In the genomic region with DNA sequence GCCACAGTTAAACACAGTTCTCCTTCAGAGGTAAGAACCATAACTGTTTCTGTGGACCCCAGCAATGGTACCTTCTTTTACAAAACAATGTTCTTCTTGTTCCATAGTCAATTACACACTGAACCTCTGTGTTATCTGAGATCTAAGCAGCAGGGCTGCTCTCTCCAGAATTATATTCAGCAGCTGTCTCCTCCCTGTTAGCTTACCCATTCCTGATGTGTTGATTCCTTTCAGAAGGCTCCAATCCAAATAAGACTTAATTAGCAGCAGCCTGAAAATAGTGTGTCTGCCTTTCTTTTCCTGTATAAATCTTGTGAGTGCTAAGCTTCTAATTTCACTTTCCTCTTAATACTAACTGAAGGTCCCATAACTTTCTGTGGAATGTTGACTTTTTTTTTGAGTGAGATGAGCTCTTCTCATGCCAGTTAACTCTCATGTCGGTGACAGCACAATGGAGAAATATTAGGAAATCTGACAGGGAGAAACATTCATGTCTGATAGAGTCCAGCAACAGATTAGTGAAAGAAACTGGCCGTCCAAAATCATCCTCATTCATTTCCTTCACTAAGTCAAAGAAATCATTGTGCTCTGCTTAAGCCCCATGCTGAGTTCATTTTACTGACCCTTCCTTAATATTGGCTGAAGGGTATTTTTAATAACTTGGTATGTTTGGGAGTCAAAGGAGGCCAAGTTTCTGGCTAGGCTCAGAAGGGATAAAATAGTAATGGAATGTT, we compare ENCODE assay signal across 11 cellular contexts.
DNase-seq lines count a peak whose midpoint lies in the region; ATAC-seq and TF ChIP-seq lines count a peak whose summit lies in the region.
"Had no signal": no experiment of that assay in that cellular context is flagged by ENCODE, and none has a peak within 500 bp of the region (broad histone marks: within the 10 kb centered on the region; RNA-seq: fewer than 3 reads in every experiment).

No MANE protein-coding gene starts in this region.

- ATAC-seq in WTC11 = no peak; the same call in 1 of the 2 replicates
- ATAC-seq in gastroesophageal sphincter = peak; percentile 40
- ATAC-seq in HG03354 (IDR thresholded peaks at IDR 0.05; ENCODE audit: poor library complexity, severe bottlenecking, unreplicated experiment) = no peak
- ATAC-seq in HG03342 (IDR thresholded peaks at IDR 0.05; ENCODE audit: unreplicated experiment) = no peak

- peaks cover 12% of the 10 kb centered on the region for H3K4me1 Mint-ChIP-seq in WTC11
- H3K4me1 Mint-ChIP-seq in nephron = peaks cover 41% of the 10 kb centered on the region
- H3K4me1 Mint-ChIP-seq in activated T-helper 1 cell treated with anti-CD3 and anti-CD28 coated beads, Interleukin-12 subunit alpha, Interleukin-12 subunit beta, Interleukin-2, Interleukin-4 antibody, amounts not matched to agents 30 ng/mL and 10 ng/mL and 1 ng/mL, durations not matched to agents 14 hours and 24 hours and 36 hours (ENCODE audit: low read depth) = no peaks in the 10 kb centered on the region
- H3K4me1 Mint-ChIP-seq: activated naive CD4-positive, alpha-beta T cell treated with anti-CD3 and anti-CD28 coated beads, Interleukin-2, amount 50 U/mL, for 24 hours had no signal

- H3K36me3 ChIP-seq in gastroesophageal sphincter (no peaks in the 10 kb centered on the region), uterus (no peaks in the 10 kb centered on the region)

- no peak for TF ChIP-seq EP300 in gastroesophageal sphincter (IDR thresholded peaks at IDR 0.05)

- H3K4me3 ChIP-seq in gastroesophageal sphincter (no peak overlapping the region), uterus (no peak overlapping the region)

- H3K27me3 Mint-ChIP-seq in WTC11 (ENCODE audit: low read depth) = no peaks in the 10 kb centered on the region
- H3K27me3 Mint-ChIP-seq in nephron (ENCODE audit: low read depth) = no peaks in the 10 kb centered on the region
- H3K27me3 Mint-ChIP-seq in activated T-helper 1 cell treated with anti-CD3 and anti-CD28 coated beads, Interleukin-12 subunit alpha, Interleukin-12 subunit beta, Interleukin-2, Interleukin-4 antibody, amounts not matched to agents 30 ng/mL and 10 ng/mL and 1 ng/mL, durations not matched to agents 14 hours and 24 hours and 36 hours (ENCODE audit: insufficient read depth) = no peaks in the 10 kb centered on the region
- H3K27me3 Mint-ChIP-seq: activated naive CD4-positive, alpha-beta T cell treated with anti-CD3 and anti-CD28 coated beads, Interleukin-2, amount 50 U/mL, for 24 hours had no signal

- 0 out of 2 replicates have a peak, but pooled peaks cover 2% of the 10 kb centered on the region for H3K36me3 Mint-ChIP-seq in WTC11
- no peaks in the 10 kb centered on the region for H3K36me3 Mint-ChIP-seq in nephron (ENCODE audit: low read depth)
- H3K36me3 Mint-ChIP-seq in activated T-helper 1 cell treated with anti-CD3 and anti-CD28 coated beads, Interleukin-12 subunit alpha, Interleukin-12 subunit beta, Interleukin-2, Interleukin-4 antibody, amounts not matched to agents 30 ng/mL and 10 ng/mL and 1 ng/mL, durations not matched to agents 14 hours and 24 hours and 36 hours (ENCODE audit: low read depth) = no peaks in the 10 kb centered on the region
- H3K36me3 Mint-ChIP-seq: activated naive CD4-positive, alpha-beta T cell treated with anti-CD3 and anti-CD28 coated beads, Interleukin-2, amount 50 U/mL, for 24 hours had no signal

- CTCF ChIA-PET in WTC11 (lab: Charles Lee) = no interaction called here

- TF ChIP-seq POLR2A in gastroesophageal sphincter (IDR thresholded peaks at IDR 0.05) (no peak), uterus (IDR thresholded peaks at IDR 0.05) (no peak)

- H3K27me3 ChIP-seq in gastroesophageal sphincter (no peaks in the 10 kb centered on the region), uterus (no peaks in the 10 kb centered on the region)

- TF ChIP-seq CTCF in WTC11 (IDR thresholded peaks at IDR 0.05) (no peak), gastroesophageal sphincter (IDR thresholded peaks at IDR 0.05) (no peak), nephron (IDR thresholded peaks at IDR 0.05; ENCODE audit: unreplicated experiment in 3 of 3) (no peak), uterus (IDR thresholded peaks at IDR 0.05) (no peak)

- H3K27ac ChIP-seq in gastroesophageal sphincter = peak overlapping the region; percentile 17 to 74 (median 73)
- H3K27ac ChIP-seq in uterus = peak overlapping the region; percentile 76 to 83

- H3K27ac Mint-ChIP-seq in WTC11 (0 out of 2 replicates have a peak overlapping the region, but pooled peaks have one; percentile 3), nephron (peak overlapping the region; percentile 86 to 90 (median 86))
- no peak overlapping the region for H3K27ac Mint-ChIP-seq in activated T-helper 1 cell treated with anti-CD3 and anti-CD28 coated beads, Interleukin-12 subunit alpha, Interleukin-12 subunit beta, Interleukin-2, Interleukin-4 antibody, amounts not matched to agents 30 ng/mL and 10 ng/mL and 1 ng/mL, durations not matched to agents 14 hours and 24 hours and 36 hours
- H3K27ac Mint-ChIP-seq: activated naive CD4-positive, alpha-beta T cell treated with anti-CD3 and anti-CD28 coated beads, Interleukin-2, amount 50 U/mL, for 24 hours had no signal

- H3K4me1 ChIP-seq in gastroesophageal sphincter = peaks cover 11 to 40% (median 12%) of the 10 kb centered on the region in 3 donors
- peaks cover 0 to 22% of the 10 kb centered on the region in 2 donors for H3K4me1 ChIP-seq in uterus

- no peak for DNase-seq in WTC11 (ENCODE audit: low spot score)
- no peak for DNase-seq in uterus
- DNase-seq in activated T-helper 1 cell treated with anti-CD3 and anti-CD28 coated beads, Interleukin-12 subunit alpha, Interleukin-12 subunit beta, Interleukin-2, Interleukin-4 antibody, amounts not matched to agents 30 ng/mL and 10 ng/mL and 1 ng/mL, durations not matched to agents 14 hours and 24 hours and 36 hours (ENCODE audit: low spot score) = no peak
- DNase-seq: dermis blood vessel endothelial cell, NCI-H1694 treated with DMSO at 0.1 percent for 48 hours, SIG-M5 had no signal

- H3K9me3 ChIP-seq in gastroesophageal sphincter (no peaks in the 10 kb centered on the region), uterus (no peaks in the 10 kb centered on the region)

- no peak overlapping the region for H3K4me3 Mint-ChIP-seq in WTC11
- peak overlapping the region in 2 of 3 experiments; percentile 22 to 55 for H3K4me3 Mint-ChIP-seq in nephron
- no peak overlapping the region for H3K4me3 Mint-ChIP-seq in activated T-helper 1 cell treated with anti-CD3 and anti-CD28 coated beads, Interleukin-12 subunit alpha, Interleukin-12 subunit beta, Interleukin-2, Interleukin-4 antibody, amounts not matched to agents 30 ng/mL and 10 ng/mL and 1 ng/mL, durations not matched to agents 14 hours and 24 hours and 36 hours
- H3K4me3 Mint-ChIP-seq: activated naive CD4-positive, alpha-beta T cell treated with anti-CD3 and anti-CD28 coated beads, Interleukin-2, amount 50 U/mL, for 24 hours had no signal

- WGBS in gastroesophageal sphincter (ENCODE audit: low coverage in 1 of 2), 2 donors = 12 to 15% methylated on average over 2 of the region's 2 CpGs

- intact Hi-C loops in uterus (cut with DNase I; ENCODE audit: low total_unique reads) = no loop called here
- intact Hi-C loops in activated T-helper 1 cell treated with anti-CD3 and anti-CD28 coated beads, Interleukin-12 subunit alpha, Interleukin-12 subunit beta, Interleukin-2, Interleukin-4 antibody, amounts not matched to agents 30 ng/mL and 10 ng/mL and 1 ng/mL, durations not matched to agents 14 hours and 24 hours and 36 hours (cut with micrococcal nuclease) = no loop called here

- H3K9me3 Mint-ChIP-seq in WTC11 = peaks cover 4% of the 10 kb centered on the region
- H3K9me3 Mint-ChIP-seq in nephron = peaks cover 3% of the 10 kb centered on the region
- H3K9me3 Mint-ChIP-seq in activated T-helper 1 cell treated with anti-CD3 and anti-CD28 coated beads, Interleukin-12 subunit alpha, Interleukin-12 subunit beta, Interleukin-2, Interleukin-4 antibody, amounts not matched to agents 30 ng/mL and 10 ng/mL and 1 ng/mL, durations not matched to agents 14 hours and 24 hours and 36 hours = no peaks in the 10 kb centered on the region

- POLR2A ChIA-PET in WTC11 (lab: Charles Lee) = no interaction called here

TF ChIP-seq in WTC11, 78 proteins besides CTCF, POLR2A, EP300 and RAD21:
- TF ChIP-seq TEAD1 (CRISPR knock-in tag; IDR thresholded peaks at IDR 0.05) (no peak), ZNF396 (CRISPR knock-in tag; IDR thresholded peaks at IDR 0.05; ENCODE audit: borderline replicate concordance) (no peak), ZNF671 (CRISPR knock-in tag; IDR thresholded peaks at IDR 0.05) (no peak), ZBTB21 (CRISPR knock-in tag; IDR thresholded peaks at IDR 0.05; ENCODE audit: borderline replicate concordance) (no peak), FOXJ3 (CRISPR knock-in tag; IDR thresholded peaks at IDR 0.05; ENCODE audit: borderline replicate concordance) (no peak), USF1 (CRISPR knock-in tag; IDR thresholded peaks at IDR 0.05) (no peak), GABPB1 (CRISPR knock-in tag; IDR thresholded peaks at IDR 0.05) (no peak), PRRX2 (CRISPR knock-in tag; IDR thresholded peaks at IDR 0.05) (no peak), NR2C2 (CRISPR knock-in tag; IDR thresholded peaks at IDR 0.05) (no peak), ESRRA (CRISPR knock-in tag; IDR thresholded peaks at IDR 0.05; ENCODE audit: borderline replicate concordance) (no peak), SP1 (CRISPR knock-in tag; conservative IDR thresholded peaks at IDR 0.05) (no peak)
- TF ChIP-seq, protein P1, sequence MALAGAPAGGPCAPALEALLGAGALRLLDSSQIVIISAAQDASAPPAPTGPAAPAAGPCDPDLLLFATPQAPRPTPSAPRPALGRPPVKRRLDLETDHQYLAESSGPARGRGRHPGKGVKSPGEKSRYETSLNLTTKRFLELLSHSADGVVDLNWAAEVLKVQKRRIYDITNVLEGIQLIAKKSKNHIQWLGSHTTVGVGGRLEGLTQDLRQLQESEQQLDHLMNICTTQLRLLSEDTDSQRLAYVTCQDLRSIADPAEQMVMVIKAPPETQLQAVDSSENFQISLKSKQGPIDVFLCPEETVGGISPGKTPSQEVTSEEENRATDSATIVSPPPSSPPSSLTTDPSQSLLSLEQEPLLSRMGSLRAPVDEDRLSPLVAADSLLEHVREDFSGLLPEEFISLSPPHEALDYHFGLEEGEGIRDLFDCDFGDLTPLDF (CRISPR knock-in tag; IDR thresholded peaks at IDR 0.05) = no peak
- TF ChIP-seq, protein P2, sequence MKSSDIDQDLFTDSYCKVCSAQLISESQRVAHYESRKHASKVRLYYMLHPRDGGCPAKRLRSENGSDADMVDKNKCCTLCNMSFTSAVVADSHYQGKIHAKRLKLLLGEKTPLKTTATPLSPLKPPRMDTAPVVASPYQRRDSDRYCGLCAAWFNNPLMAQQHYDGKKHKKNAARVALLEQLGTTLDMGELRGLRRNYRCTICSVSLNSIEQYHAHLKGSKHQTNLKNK (CRISPR knock-in tag; IDR thresholded peaks at IDR 0.05) = no peak

Comparison
In these comparisons a context has a peak if more than half of its experiments do, and no peak if none do; other contexts are left out.
1. H3K4me3 Mint-ChIP-seq: peak in nephron (2 of 3); none in WTC11 (single experiment) and activated T-helper 1 cell treated with anti-CD3 and anti-CD28 coated beads, Interleukin-12 subunit alpha, Interleukin-12 subunit beta, Interleukin-2, Interleukin-4 antibody, amounts not matched to agents 30 ng/mL and 10 ng/mL and 1 ng/mL, durations not matched to agents 14 hours and 24 hours and 36 hours (single experiment).